In genomic region chr9:98974994-98975712, GRCh38 we compare ENCODE assay signal across 8 cellular contexts. TPM values are rescaled to one million over a fixed set of nuclear protein-coding genes. Genes with fewer than 3 reads are reported as not detected.
A peak's percentile ranks its signal among the peaks of the same experiment; 100 is the strongest.
DNase-seq lines count a peak whose midpoint lies in the region; ATAC-seq, FAIRE-seq and TF ChIP-seq lines count a peak whose summit lies in the region.

No MANE protein-coding gene starts in this region.

- H3K4me3 ChIP-seq in foreskin fibroblast (ENCODE audit: low read depth in 1 of 2, low read length in 2 of 2), result peak overlapping the region; percentile 27 to 37

- H3K27me3 Mint-ChIP-seq in activated T-helper 17 cell treated with anti-CD3 and anti-CD28 coated beads, Interleukin-2, amount 50 U/mL, for 72 hours, result peaks cover 14% of the 10 kb centered on the region
- H3K27me3 Mint-ChIP-seq in neural crest cell (ENCODE audit: low read depth), result peaks cover 12% of the 10 kb centered on the region
- H3K27me3 Mint-ChIP-seq in stimulated activated naive CD8-positive, alpha-beta T cell treated with anti-CD3 and anti-CD28 coated beads, Interleukin-15, amount 100 ng/mL, for 72 hours, result peaks cover 42% of the 10 kb centered on the region

- H3K27ac Mint-ChIP-seq in activated T-helper 17 cell treated with anti-CD3 and anti-CD28 coated beads, Interleukin-2, amount 50 U/mL, for 72 hours, result no peak overlapping the region
- H3K27ac Mint-ChIP-seq in neural crest cell (ENCODE audit: unreplicated experiment), result no peak overlapping the region
- no peak overlapping the region for H3K27ac Mint-ChIP-seq in stimulated activated naive CD8-positive, alpha-beta T cell treated with anti-CD3 and anti-CD28 coated beads, Interleukin-15, amount 100 ng/mL, for 72 hours

- peak; percentile 87 for ATAC-seq in GM21447 (IDR thresholded peaks at IDR 0.05; ENCODE audit: unreplicated experiment)
- peak; percentile 93 for ATAC-seq in activated T-helper 17 cell treated with anti-CD3 and anti-CD28 coated beads, Interleukin-2, amount 50 U/mL, for 72 hours (replicated peaks)
- peak; percentile 89 for ATAC-seq in stimulated activated naive CD8-positive, alpha-beta T cell treated with anti-CD3 and anti-CD28 coated beads, Interleukin-15, amount 100 ng/mL, for 72 hours

- TF ChIP-seq CTCF in D721Med (IDR thresholded peaks at IDR 0.05; ENCODE audit: insufficient read depth, missing control alignments) (peak; percentile 81), foreskin fibroblast (IDR thresholded peaks at IDR 0.05; ENCODE audit: low read depth, low read length) (peak; percentile 97), neural crest cell (conservative IDR thresholded peaks at IDR 0.05) (peak; percentile 94)

- peak overlapping the region; percentile 39 for H3K4me3 Mint-ChIP-seq in activated T-helper 17 cell treated with anti-CD3 and anti-CD28 coated beads, Interleukin-2, amount 50 U/mL, for 72 hours
- no peak overlapping the region for H3K4me3 Mint-ChIP-seq in neural crest cell
- H3K4me3 Mint-ChIP-seq in stimulated activated naive CD8-positive, alpha-beta T cell treated with anti-CD3 and anti-CD28 coated beads, Interleukin-15, amount 100 ng/mL, for 72 hours, result peak overlapping the region; percentile 32 to 44

- no peaks in the 10 kb centered on the region for H3K4me1 Mint-ChIP-seq in activated T-helper 17 cell treated with anti-CD3 and anti-CD28 coated beads, Interleukin-2, amount 50 U/mL, for 72 hours
- peaks cover 48% of the 10 kb centered on the region for H3K4me1 Mint-ChIP-seq in neural crest cell
- H3K4me1 Mint-ChIP-seq in stimulated activated naive CD8-positive, alpha-beta T cell treated with anti-CD3 and anti-CD28 coated beads, Interleukin-15, amount 100 ng/mL, for 72 hours, result peaks cover 14% of the 10 kb centered on the region

- FAIRE-seq in D721Med (lab: Jason Lieb, UNC), result no peak

- H3K36me3 Mint-ChIP-seq in activated T-helper 17 cell treated with anti-CD3 and anti-CD28 coated beads, Interleukin-2, amount 50 U/mL, for 72 hours (ENCODE audit: low read depth), result no peaks in the 10 kb centered on the region
- no peaks in the 10 kb centered on the region for H3K36me3 Mint-ChIP-seq in neural crest cell (ENCODE audit: low read depth)

- H3K9me3 Mint-ChIP-seq in activated T-helper 17 cell treated with anti-CD3 and anti-CD28 coated beads, Interleukin-2, amount 50 U/mL, for 72 hours, result no peaks in the 10 kb centered on the region
- no peaks in the 10 kb centered on the region for H3K9me3 Mint-ChIP-seq in neural crest cell
- H3K9me3 Mint-ChIP-seq in stimulated activated naive CD8-positive, alpha-beta T cell treated with anti-CD3 and anti-CD28 coated beads, Interleukin-15, amount 100 ng/mL, for 72 hours, result no peaks in the 10 kb centered on the region

- DNase-seq in D721Med (ENCODE audit: insufficient read length, low spot score) (peak; percentile 93), HuH-7.5 (ENCODE audit: low spot score) (peak; percentile 91), RKO (ENCODE audit: low spot score) (peak; percentile 57), foreskin fibroblast (peak; percentile 48 to 85), neural crest cell (ENCODE audit: low read depth, low spot score) (peak; percentile 91)
- DNase-seq in stimulated activated naive CD8-positive, alpha-beta T cell treated with anti-CD3 and anti-CD28 coated beads, Interleukin-15, amount 100 ng/mL, for 72 hours, result peak; percentile 78 to 79

RNA-seq across cellular contexts. Expression of gene COL15A1, which starts 31.4 kb away (rescaled TPM):
- under 1 TPM; 0.11 to 0.82 TPM for total RNA-seq in activated T-helper 17 cell treated with anti-CD3 and anti-CD28 coated beads, Interleukin-2, amount 50 U/mL, for 72 hours
- total RNA-seq in neural crest cell, result 0.18 and 0.33 TPM in 2 replicates

Comparison
In these comparisons a context has a peak if more than half of its experiments do, and no peak if none do; other contexts are left out.
1. Peak in every context shown above with its lines: DNase-seq, ATAC-seq and H3K4me3 ChIP-seq.